In the genomic region with DNA sequence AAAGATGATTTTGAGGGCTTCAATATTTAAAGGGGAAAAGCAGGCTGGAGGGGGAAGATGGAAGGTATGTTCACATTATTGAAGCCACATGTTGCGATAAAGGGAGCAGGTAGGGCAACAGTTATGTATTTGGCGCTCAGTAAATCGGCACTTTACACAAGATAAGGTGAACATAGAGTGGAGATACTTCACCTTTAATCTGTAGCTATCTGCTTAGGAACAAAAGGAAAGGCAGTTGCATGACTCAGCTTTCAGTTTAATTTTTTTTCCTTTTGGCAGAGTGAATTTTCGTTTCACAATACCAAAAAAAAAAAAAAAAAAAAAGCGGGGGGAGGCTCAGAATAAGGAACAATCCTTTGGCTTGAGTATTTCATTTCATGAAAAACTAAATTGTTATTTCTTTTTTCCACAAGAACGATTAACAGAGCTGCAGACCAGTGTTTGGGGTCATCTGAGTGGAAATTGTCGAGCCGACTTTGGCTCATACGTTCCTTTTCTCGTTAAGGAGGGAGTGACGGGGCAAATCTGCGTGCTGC, we compare ENCODE assay signal across 8 cellular contexts. TPM values are rescaled to one million over a fixed set of nuclear protein-coding genes. Genes with fewer than 3 reads are reported as not detected.
A peak's percentile ranks its signal among the peaks of the same experiment; 100 is the strongest.
DNase-seq lines count a peak whose midpoint lies in the region; ATAC-seq and TF ChIP-seq lines count a peak whose summit lies in the region.

No MANE protein-coding gene starts in this region.

- intact Hi-C loops in activated B cell treated with CpG ODN at 0.5 μM for 24 hours (cut with micrococcal nuclease): loop anchor here (1.0 to 5.0 kb wide), 3 partner anchors 69 to 392 kb away; partner anchors contain the start of genes PSEN2 and STUM
- intact Hi-C loops in left ventricle myocardium inferior (cut with micrococcal nuclease): no loop called here
- intact Hi-C loops in sigmoid colon (cut with DNase I): loop anchor here (2.0 to 5.0 kb wide), 2 partner anchors 67 to 380 kb away; partner anchors contain the start of genes CDC42BPA and PSEN2

- 3 to 6% methylated on average over 12 of the region's 12 CpGs for WGBS in sigmoid colon, 2 donors

- H3K9me3 Mint-ChIP-seq in CD4-positive, CD25-positive, alpha-beta regulatory T cell: peaks cover 1 to 15% (median 11%) of the 10 kb centered on the region in 7 donors
- H3K9me3 Mint-ChIP-seq in activated B cell treated with CpG ODN at 0.5 μM for 24 hours: peaks cover 13% of the 10 kb centered on the region

- peak overlapping the region; percentile 84 for H3K4me3 ChIP-seq in CD4-positive, CD25-positive, alpha-beta regulatory T cell (ENCODE audit: low read depth, low read length)
- H3K4me3 ChIP-seq in left ventricle myocardium inferior: peak overlapping the region; percentile 99
- peak overlapping the region; percentile 61 to 90 (median 68) for H3K4me3 ChIP-seq in sigmoid colon

- TF ChIP-seq CTCF in activated B cell treated with CpG ODN at 0.5 μM for 24 hours (IDR thresholded peaks at IDR 0.05) (no peak), left ventricle myocardium inferior (IDR thresholded peaks at IDR 0.05; ENCODE audit: borderline replicate concordance) (no peak), sigmoid colon (IDR thresholded peaks at IDR 0.05) (no peak)

- H3K27me3 Mint-ChIP-seq in CD4-positive, CD25-positive, alpha-beta regulatory T cell: peaks cover 9% of the 10 kb centered on the region
- no peaks in the 10 kb centered on the region for H3K27me3 Mint-ChIP-seq in activated B cell treated with CpG ODN at 0.5 μM for 24 hours

- peaks cover 14 to 16% of the 10 kb centered on the region in 2 experiments for H3K9me3 ChIP-seq in CD4-positive, CD25-positive, alpha-beta regulatory T cell (ENCODE audit: control insufficient read depth in 2 of 2, low read length in 2 of 2)
- H3K9me3 ChIP-seq in left ventricle myocardium inferior (replicated peaks): peaks cover 22% of the 10 kb centered on the region
- peaks cover 0 to 6% (median 0%) of the 10 kb centered on the region in 4 donors for H3K9me3 ChIP-seq in sigmoid colon

- TF ChIP-seq POLR2A in sigmoid colon (IDR thresholded peaks at IDR 0.05): no peak

- peak in 1 of 3 donors; percentile 43 for DNase-seq in CD4-positive, CD25-positive, alpha-beta regulatory T cell
- DNase-seq in HK-2 (ENCODE audit: unreplicated experiment): peak; percentile 9
- DNase-seq in activated B cell treated with CpG ODN at 0.5 μM for 24 hours: no peak
- DNase-seq in left ventricle myocardium inferior: no peak
- DNase-seq in sigmoid colon: no peak
- no peak for DNase-seq in T-helper 9 cell
- DNase-seq in NK-92 (lab: John Stamatoyannopoulos, UW; ENCODE audit: unreplicated experiment): no peak

- TF ChIP-seq EP300 in sigmoid colon (IDR thresholded peaks at IDR 0.05): peak in 1 of 4 donors; percentile 23

- peaks cover 38% of the 10 kb centered on the region for H3K4me1 ChIP-seq in CD4-positive, CD25-positive, alpha-beta regulatory T cell (ENCODE audit: control insufficient read depth, insufficient read depth, low read length, poor library complexity, severe bottlenecking)
- H3K4me1 ChIP-seq in left ventricle myocardium inferior (peaks cover 53% of the 10 kb centered on the region), sigmoid colon (peaks cover 0 to 46% (median 44%) of the 10 kb centered on the region in 4 donors)

- peak overlapping the region; percentile 97 for H3K27ac ChIP-seq in CD4-positive, CD25-positive, alpha-beta regulatory T cell (ENCODE audit: insufficient read depth, low read length, poor library complexity, severe bottlenecking)
- H3K27ac ChIP-seq in left ventricle myocardium inferior (replicated peaks) (peak overlapping the region; percentile 99), sigmoid colon (peak overlapping the region; percentile 96 to 100 (median 100))

- CTCF ChIA-PET in activated B cell treated with CpG ODN at 0.5 μM for 24 hours (lab: Charles Lee): interaction anchor here (1.8 kb wide), 1 partner anchor 26 kb away, joined by 9 read pairs; no protein-coding TSS in a partner anchor

- H3K36me3 Mint-ChIP-seq in CD4-positive, CD25-positive, alpha-beta regulatory T cell: peaks cover 12% of the 10 kb centered on the region
- peaks cover 1% of the 10 kb centered on the region for H3K36me3 Mint-ChIP-seq in activated B cell treated with CpG ODN at 0.5 μM for 24 hours (ENCODE audit: low read depth)

- H3K27ac Mint-ChIP-seq in CD4-positive, CD25-positive, alpha-beta regulatory T cell: peak overlapping the region; percentile 96 to 99 (median 97)
- peak overlapping the region; percentile 96 for H3K27ac Mint-ChIP-seq in activated B cell treated with CpG ODN at 0.5 μM for 24 hours

- no peak for ATAC-seq in CD4-positive, CD25-positive, alpha-beta regulatory T cell (ENCODE audit: low read depth in 2 of 2)
- ATAC-seq in activated B cell treated with CpG ODN at 0.5 μM for 24 hours (ENCODE audit: low read depth): no peak
- ATAC-seq in GM18867 (IDR thresholded peaks at IDR 0.05; ENCODE audit: unreplicated experiment): no peak

- no peaks in the 10 kb centered on the region for H3K36me3 ChIP-seq in CD4-positive, CD25-positive, alpha-beta regulatory T cell (ENCODE audit: control insufficient read depth, insufficient read depth, low read length)
- H3K36me3 ChIP-seq in left ventricle myocardium inferior (peaks cover 7% of the 10 kb centered on the region), sigmoid colon (no peaks in the 10 kb centered on the region)

- peak overlapping the region; percentile 92 to 95 (median 94) for H3K4me3 Mint-ChIP-seq in CD4-positive, CD25-positive, alpha-beta regulatory T cell
- H3K4me3 Mint-ChIP-seq in activated B cell treated with CpG ODN at 0.5 μM for 24 hours: peak overlapping the region; percentile 89

- H3K4me1 Mint-ChIP-seq in CD4-positive, CD25-positive, alpha-beta regulatory T cell: peaks cover 18 to 56% (median 36%) of the 10 kb centered on the region in 4 donors
- H3K4me1 Mint-ChIP-seq in activated B cell treated with CpG ODN at 0.5 μM for 24 hours: peaks cover 38% of the 10 kb centered on the region

- H3K27me3 ChIP-seq in CD4-positive, CD25-positive, alpha-beta regulatory T cell (ENCODE audit: control insufficient read depth, insufficient read depth, low read length): no peaks in the 10 kb centered on the region
- no peaks in the 10 kb centered on the region for H3K27me3 ChIP-seq in left ventricle myocardium inferior (ENCODE audit: low read depth)
- H3K27me3 ChIP-seq in sigmoid colon: no peaks in the 10 kb centered on the region

- POLR2A ChIA-PET in activated B cell treated with CpG ODN at 0.5 μM for 24 hours (lab: Charles Lee): interaction anchor here (0.6 to 3.2 kb wide), 13 partner anchors 34 to 1575 kb away, joined by 3 to 23 read pairs (median 5); partner anchors contain the start of genes ARF1, PARP1 and ZNF678

RNA-seq across cellular contexts. Expression of gene COQ8A, which starts 1.1 kb away (rescaled TPM):
- total RNA-seq in CD4-positive, CD25-positive, alpha-beta regulatory T cell: 44.1 TPM
- 10 to 100 TPM; 53.1 to 60.1 (median 56.4) TPM for polyA plus RNA-seq in CD4-positive, CD25-positive, alpha-beta regulatory T cell
- total RNA-seq in activated B cell treated with CpG ODN at 0.5 μM for 24 hours (24.7 and 28.5 TPM in 2 replicates), left ventricle myocardium inferior (357 TPM), sigmoid colon (100 to 1,000 TPM in 2 of 4 donors, 10 to 100 TPM in 2; 57.8 to 129 (median 91.6) TPM)
- 10 to 100 TPM; 20.3 to 60.2 (median 20.4) TPM for polyA plus RNA-seq in sigmoid colon
